6 cellular contexts compared by ENCODE assay signal in genomic region chr1:37125295-37125694, GRCh38.
"Had no signal": no experiment of that assay in that cellular context is flagged by ENCODE, and none has a peak within 500 bp of the region (broad histone marks: within the 10 kb centered on the region; RNA-seq: fewer than 3 reads in every experiment).

No MANE protein-coding gene starts in this region.

- DNase-seq: IMR-90, KBM-7, KG1 had no signal

- H3K4me2 ChIP-seq: KMS-11 had no signal

- FAIRE-seq: HTR-8/SVneo had no signal

- H3K9ac ChIP-seq: KMS-11 had no signal

- H3K27ac ChIP-seq: HL-60, KMS-11 had no signal
